Comparison of ENCODE assay signal across 1 cellular context in genomic region chr7:157525501-157525915, GRCh38.
TF ChIP-seq lines count a peak whose summit lies in the region.

No MANE protein-coding gene starts in this region.

TF ChIP-seq in K562, 482 proteins besides CTCF, POLR2A, EP300 and RAD21 (continued from another document):
- TF ChIP-seq MGA (IDR thresholded peaks at IDR 0.05) = peak; percentile 72
- TF ChIP-seq FOSL1 (tag; conservative IDR thresholded peaks at IDR 0.05) = peak; percentile 25; the same call in 1 of the 2 replicates
- TF ChIP-seq TFAP4 (CRISPR knock-in tag; IDR thresholded peaks at IDR 0.05; ENCODE audit: borderline replicate concordance) = peak; percentile 36; the same call in 1 of the 2 replicates
- TF ChIP-seq PTBP1 (IDR thresholded peaks at IDR 0.05; ENCODE audit: low read depth, low read length) = peak; percentile 94
- 0 out of 2 replicates have a peak, but pooled peaks have one; percentile 36 for TF ChIP-seq ZNF384 (IDR thresholded peaks at IDR 0.05; ENCODE audit: low read depth, low read length)
- TF ChIP-seq CBX3 (IDR thresholded peaks at IDR 0.05; ENCODE audit: borderline replicate concordance in 1 of 2, low read length in 2 of 2) = peak in 1 of 2 experiments; percentile 63; a peak in 2 of 3 replicates
- peak in 1 of 2 experiments; percentile 78; a peak in 1 of 4 replicates for TF ChIP-seq KDM4B (IDR thresholded peaks at IDR 0.05; ENCODE audit: borderline replicate concordance in 2 of 2, low read depth in 1 of 2)
- peak in 1 of 2 experiments; percentile 72; a peak in 2 of 4 replicates for TF ChIP-seq RCOR1 (IDR thresholded peaks at IDR 0.05; ENCODE audit: borderline replicate concordance in 1 of 2, low read depth in 2 of 2, low read length in 2 of 2)
- peak; percentile 100 for TF ChIP-seq BRD9 (IDR thresholded peaks at IDR 0.05; ENCODE audit: low read depth, partially characterized antibody)
- TF ChIP-seq MTF1 (CRISPR knock-in tag; IDR thresholded peaks at IDR 0.05; ENCODE audit: borderline replicate concordance) = peak; percentile 99
- TF ChIP-seq RNF2 (IDR thresholded peaks at IDR 0.05) = 0 out of 2 replicates have a peak, but pooled peaks have one; percentile 46
- no peak for TF ChIP-seq NCOA2 (IDR thresholded peaks at IDR 0.05; ENCODE audit: partially characterized antibody in 2 of 2)
- peak; percentile 96 for TF ChIP-seq SMARCA5 (IDR thresholded peaks at IDR 0.05)
- TF ChIP-seq ZNF212 (CRISPR knock-in tag; IDR thresholded peaks at IDR 0.05) = no peak
- TF ChIP-seq ZC3H11A (IDR thresholded peaks at IDR 0.05; ENCODE audit: low read depth, low read length) = peak; percentile 100
- TF ChIP-seq E2F4 (CRISPR knock-in tag; IDR thresholded peaks at IDR 0.05; ENCODE audit: low read depth) = no peak
- TF ChIP-seq CBX1 (IDR thresholded peaks at IDR 0.05; ENCODE audit: low read depth) = 0 out of 2 replicates have a peak, but pooled peaks have one; percentile 59
- TF ChIP-seq L3MBTL2 (IDR thresholded peaks at IDR 0.05) = peak; percentile 90; the same call in 1 of the 2 replicates
- no peak for TF ChIP-seq ZNF311 (CRISPR knock-in tag; IDR thresholded peaks at IDR 0.05)
- TF ChIP-seq POU5F1 (IDR thresholded peaks at IDR 0.05; ENCODE audit: borderline replicate concordance, low read depth, low read length, partially characterized antibody) = peak; percentile 68
- TF ChIP-seq LARP7 (IDR thresholded peaks at IDR 0.05) = peak; percentile 100
- TF ChIP-seq ASH1L (IDR thresholded peaks at IDR 0.05; ENCODE audit: borderline replicate concordance, low read depth, partially characterized antibody) = no peak
- TF ChIP-seq DEAF1 (CRISPR knock-in tag; IDR thresholded peaks at IDR 0.05) = no peak
- no peak for TF ChIP-seq EWSR1 (IDR thresholded peaks at IDR 0.05; ENCODE audit: borderline replicate concordance, low read depth, partially characterized antibody)
- no peak for TF ChIP-seq SMARCE1 (IDR thresholded peaks at IDR 0.05)
- TF ChIP-seq JUN (IDR thresholded peaks at IDR 0.05; ENCODE audit: borderline replicate concordance, low read depth, low read length) = peak; percentile 13; the same call in 1 of the 2 replicates
- TF ChIP-seq JUN (CRISPR knock-in tag; IDR thresholded peaks at IDR 0.05; ENCODE audit: borderline replicate concordance) = no peak
- TF ChIP-seq ZBED1 (IDR thresholded peaks at IDR 0.05) = 0 out of 2 replicates have a peak, but pooled peaks have one; percentile 25
- 0 out of 2 replicates have a peak, but pooled peaks have one; percentile 25 for TF ChIP-seq CREM (IDR thresholded peaks at IDR 0.05; ENCODE audit: low read depth)
- TF ChIP-seq SMAD4 (CRISPR knock-in tag; conservative IDR thresholded peaks at IDR 0.05) = no peak
- no peak for TF ChIP-seq ZNF407 (IDR thresholded peaks at IDR 0.05; ENCODE audit: low read depth)
- TF ChIP-seq ARHGAP35 (IDR thresholded peaks at IDR 0.05; ENCODE audit: partially characterized antibody) = peak; percentile 92
- peak; percentile 44 for TF ChIP-seq MYC (IDR thresholded peaks at IDR 0.05; ENCODE audit: low read depth, low read length)
- TF ChIP-seq MYC (CRISPR knock-in tag; IDR thresholded peaks at IDR 0.05; ENCODE audit: borderline replicate concordance, low read depth) = no peak
- 0 out of 2 replicates have a peak, but pooled peaks have one; percentile 21 for TF ChIP-seq CTBP1 (IDR thresholded peaks at IDR 0.05; ENCODE audit: borderline replicate concordance)
TF ChIP-seq in K562: peak in this region for 28.
